In the genomic region with DNA sequence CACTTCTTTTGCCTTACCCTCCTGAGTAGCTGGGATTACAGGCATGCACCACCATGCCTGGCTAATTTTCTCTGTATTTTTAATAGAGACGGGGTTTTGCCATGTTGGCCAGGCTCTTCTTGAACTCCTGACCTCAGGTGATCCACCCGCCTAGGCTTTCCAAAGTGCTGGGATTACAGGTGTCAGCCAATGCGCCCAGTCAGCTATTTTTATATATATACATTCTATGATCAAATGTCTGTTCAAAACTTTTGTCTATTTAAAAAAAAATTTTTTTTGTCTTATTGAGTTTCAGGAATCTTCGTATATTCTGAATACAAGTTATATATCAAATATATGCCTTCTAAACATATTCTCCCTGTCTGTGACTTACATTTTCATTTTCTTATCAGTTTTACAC, we compare ENCODE assay signal across 7 cellular contexts. TPM values are rescaled to one million over a fixed set of nuclear protein-coding genes. Genes with fewer than 3 reads are reported as not detected.
DNase-seq lines count a peak whose midpoint lies in the region; ATAC-seq, FAIRE-seq and TF ChIP-seq lines count a peak whose summit lies in the region.
"Not testable (repeated sequence)": the region's sequence is repeated elsewhere in the genome, so short reads cannot be mapped to it uniquely, and the experiment has no call there.

No MANE protein-coding gene starts in this region.

- CTCF ChIA-PET in IMR-90 (lab: Yijun Ruan, JAX): not testable (repeated sequence)
- CTCF ChIA-PET in H1 (lab: Charles Lee; ENCODE audit: partially characterized antibody): interaction anchor here (0.6 kb wide), 1 partner anchor 38 kb away, joined by 3 read pairs; no protein-coding TSS in a partner anchor

- H3K4me1 ChIP-seq in DOHH2 (ENCODE audit: control insufficient read depth, low read length): peaks cover 98% of the 10 kb centered on the region
- not testable (repeated sequence) for H3K4me1 ChIP-seq in IMR-90 (ENCODE audit: control insufficient read depth, insufficient read depth, low read length); H1 (replicated peaks in 1 of 4; ENCODE audit: control insufficient read depth in 3 of 4, insufficient read depth in 4 of 4, low read length in 3 of 4)
- H3K4me1 ChIP-seq in OCI-LY1 (ENCODE audit: insufficient read depth, low read length, severe bottlenecking): peaks cover 83% of the 10 kb centered on the region

- intact Hi-C loops in IMR-90 (cut with micrococcal nuclease): not testable (repeated sequence)

- H2BK20ac ChIP-seq in IMR-90 (ENCODE audit: low read depth, low read length); H1 (ENCODE audit: low read length): not testable (repeated sequence)

- not testable (repeated sequence) for DNase-seq in IMR-90; H1 (ENCODE audit: low read depth in 1 of 2, low spot score in 2 of 2); frontal cortex (ENCODE audit: low spot score in 2 of 2)

- not testable (repeated sequence) for H3K56ac ChIP-seq in IMR-90 (ENCODE audit: extremely low read depth, insufficient read depth, low read length); H1 (replicated peaks; ENCODE audit: insufficient read length, low read depth, low read length)

- H3K9ac ChIP-seq in IMR-90 (ENCODE audit: low read depth, low read length); OCI-LY1 (ENCODE audit: low read length); H1 (replicated peaks in 1 of 4; ENCODE audit: extremely low read depth in 1 of 4, low read depth in 3 of 4, low read length in 3 of 4): not testable (repeated sequence)
- H3K9ac ChIP-seq in SU-DHL-6 (ENCODE audit: low read length): 0 out of 2 replicates have a peak overlapping the region, but pooled peaks have one; percentile 6

- H3K4me3 ChIP-seq in DOHH2 (ENCODE audit: low read length): peak overlapping the region; percentile 51
- not testable (repeated sequence) for H3K4me3 ChIP-seq in IMR-90 (ENCODE audit: insufficient read depth, low read depth, low read length); OCI-LY1 (ENCODE audit: low read depth, low read length, poor library complexity, severe bottlenecking); SU-DHL-6 (ENCODE audit: insufficient read depth, low read length, poor library complexity, severe bottlenecking); H1 (ENCODE audit: extremely low read depth in 1 of 4, insufficient read depth in 2 of 4, low read depth in 3 of 4, low read length in 4 of 4)

- not testable (repeated sequence) for H3K18ac ChIP-seq in IMR-90 (ENCODE audit: low read depth, low read length); H1 (ENCODE audit: extremely low read depth, low read length)

- H3K27ac ChIP-seq in DOHH2 (ENCODE audit: low read depth, low read length) (peak overlapping the region; percentile 97), OCI-LY1 (ENCODE audit: low read depth, low read length, poor library complexity, severe bottlenecking) (peak overlapping the region; percentile 91), SU-DHL-6 (ENCODE audit: low read depth, low read length) (peak overlapping the region; percentile 96)
- H3K27ac ChIP-seq in IMR-90 (ENCODE audit: insufficient read depth, low read length); H1 (ENCODE audit: low read depth, low read length): not testable (repeated sequence)

- H3K23me2 ChIP-seq in H1 (ENCODE audit: low read depth, low read length): not testable (repeated sequence)

- not testable (repeated sequence) for BruUV-seq in IMR-90 (replicated peaks; lab: Mats Ljungman, UMichigan)

- H2AK5ac ChIP-seq in IMR-90 (ENCODE audit: low read depth, low read length); H1 (ENCODE audit: low read depth, low read length): not testable (repeated sequence)

- POLR2A ChIA-PET in IMR-90 (lab: Charles Lee; ENCODE audit: unreplicated experiment): interaction anchor here (0.6 kb wide), 1 partner anchor 8 kb away, joined by 12 read pairs; no protein-coding TSS in a partner anchor
- POLR2A ChIA-PET in H1 (lab: Charles Lee; ENCODE audit: partially characterized antibody): not testable (repeated sequence)

- peak overlapping the region; percentile 92 for H3K4me2 ChIP-seq in DOHH2 (ENCODE audit: low read length)
- H3K4me2 ChIP-seq in IMR-90 (ENCODE audit: low read depth, low read length); OCI-LY1 (ENCODE audit: low read length); H1 (ENCODE audit: insufficient read depth in 1 of 2, low read depth in 2 of 2, low read length in 2 of 2): not testable (repeated sequence)
- H3K4me2 ChIP-seq in SU-DHL-6 (ENCODE audit: low read depth, low read length, poor library complexity, severe bottlenecking): peak overlapping the region; percentile 79

- not testable (repeated sequence) for H4K8ac ChIP-seq in IMR-90 (ENCODE audit: low read depth in 2 of 2, low read length in 2 of 2); H1 (ENCODE audit: extremely low read depth, insufficient read depth, low read length)

- not testable (repeated sequence) for H2BK15ac ChIP-seq in IMR-90 (ENCODE audit: low read depth, low read length); H1 (ENCODE audit: low read length)

- FAIRE-seq in A204.1 (lab: Jason Lieb, UNC): peak; percentile 68
- not testable (repeated sequence) for FAIRE-seq in H1 (lab: Jason Lieb, UNC)
- FAIRE-seq in frontal cortex (lab: Jason Lieb, UNC): peak; percentile 37

- in situ Hi-C loops in IMR-90 (cut with MboI; ENCODE audit: low sequenced_read_pairs): not testable (repeated sequence)

- not testable (repeated sequence) for H4K20me1 ChIP-seq in DOHH2 (ENCODE audit: control insufficient read depth, insufficient read depth, low read depth, low read length); IMR-90 (ENCODE audit: insufficient read depth, low read length); OCI-LY1 (ENCODE audit: insufficient read depth, low read length); SU-DHL-6 (ENCODE audit: low read depth, low read length); H1 (replicated peaks in 1 of 2; ENCODE audit: control insufficient read depth in 1 of 2, insufficient read depth in 2 of 2, low read length in 2 of 2)

- H2AK9ac ChIP-seq in IMR-90 (replicated peaks; ENCODE audit: low read depth, low read length, poor library complexity): not testable (repeated sequence)

- not testable (repeated sequence) for H3K9me3 ChIP-seq in DOHH2 (ENCODE audit: control insufficient read depth, insufficient read depth, low read length); IMR-90 (ENCODE audit: control insufficient read depth, insufficient read depth, low read length); OCI-LY1 (ENCODE audit: low read length); SU-DHL-6 (ENCODE audit: insufficient read depth, low read length); H1 (ENCODE audit: insufficient read depth in 2 of 2, low read depth in 1 of 2, low read length in 1 of 2)

- not testable (repeated sequence) for H2BK5ac ChIP-seq in IMR-90 (ENCODE audit: low read depth, low read length, poor library complexity, severe bottlenecking); H1 (ENCODE audit: low read depth, low read length)

- H3F3A ChIP-seq in DOHH2 (ENCODE audit: control insufficient read depth, insufficient read depth): peaks cover 87% of the 10 kb centered on the region
- not testable (repeated sequence) for H3F3A ChIP-seq in OCI-LY1 (ENCODE audit: insufficient read depth, low read length)
- peaks cover 96% of the 10 kb centered on the region for H3F3A ChIP-seq in SU-DHL-6 (ENCODE audit: insufficient read depth)

- not testable (repeated sequence) for TF ChIP-seq POLR2A in IMR-90 (IDR thresholded peaks at IDR 0.05; ENCODE audit: low read depth, low read length); H1 (IDR thresholded peaks at IDR 0.05; ENCODE audit: control extremely low read depth in 1 of 2, low read depth in 2 of 2, low read length in 2 of 2)

- not testable (repeated sequence) for TF ChIP-seq CTCF in DOHH2 (IDR thresholded peaks at IDR 0.05; ENCODE audit: low read depth, low read length, poor library complexity, severe bottlenecking); IMR-90 (conservative IDR thresholded peaks at IDR 0.05; ENCODE audit: low read depth, low read length); OCI-LY1 (IDR thresholded peaks at IDR 0.05; ENCODE audit: low read length); SU-DHL-6 (IDR thresholded peaks at IDR 0.05; ENCODE audit: insufficient read depth, low read length, poor library complexity, severe bottlenecking); H1 (IDR thresholded peaks at IDR 0.05; ENCODE audit: control extremely low read depth in 1 of 3, insufficient read depth in 1 of 3, low read depth in 1 of 3, low read length in 3 of 3)

- dilution Hi-C loops in IMR-90 (cut with HindIII; ENCODE audit: low sequenced_read_pairs, unreplicated experiment): not testable (repeated sequence)

- H2AFZ ChIP-seq in IMR-90 (replicated peaks; ENCODE audit: low read length, poor library complexity); OCI-LY1 (ENCODE audit: low read length); SU-DHL-6 (ENCODE audit: low read depth, low read length, severe bottlenecking); H1 (ENCODE audit: low read length): not testable (repeated sequence)

- H3K79me1 ChIP-seq in IMR-90 (ENCODE audit: low read depth in 1 of 2, low read length in 2 of 2): peaks cover 0 to 23% of the 10 kb centered on the region in 2 experiments
- H3K79me1 ChIP-seq in H1 (ENCODE audit: low read depth, low read length): not testable (repeated sequence)

- not testable (repeated sequence) for H3K23ac ChIP-seq in IMR-90 (ENCODE audit: low read depth, low read length); H1 (ENCODE audit: insufficient read length)

- H2BK120ac ChIP-seq in IMR-90 (ENCODE audit: low read depth, low read length); H1 (replicated peaks; ENCODE audit: low read depth, low read length): not testable (repeated sequence)

- ATAC-seq in IMR-90 (ENCODE audit: low read depth): not testable (repeated sequence)

- H3K27me3 ChIP-seq in DOHH2 (ENCODE audit: control insufficient read depth, low read length); IMR-90 (ENCODE audit: control insufficient read depth, insufficient read depth, low read length); OCI-LY1 (ENCODE audit: insufficient read depth, low read length); SU-DHL-6 (ENCODE audit: low read length); H1 (replicated peaks in 1 of 4; ENCODE audit: control insufficient read depth in 3 of 4, extremely low read depth in 1 of 4, insufficient read depth in 3 of 4, low read length in 3 of 4): not testable (repeated sequence)

- H3K4ac ChIP-seq in IMR-90 (ENCODE audit: low read depth, low read length); H1 (replicated peaks; ENCODE audit: insufficient read length, low read depth, low read length): not testable (repeated sequence)

- not testable (repeated sequence) for H3K9me1 ChIP-seq in IMR-90 (ENCODE audit: insufficient read depth, low read length)

- not testable (repeated sequence) for H4K5ac ChIP-seq in IMR-90 (ENCODE audit: low read depth, low read length); H1 (ENCODE audit: insufficient read length, low read depth, low read length)

- WGBS in IMR-90 (ENCODE audit: extremely low coverage in 2 of 2, insufficient read length in 1 of 2), 2 experiments: no CpG with 5 or more reads among the region's 4 CpGs
- 86% methylated on average over 4 of the region's 4 CpGs; no CpG with 5 or more reads in 1 of the 2 experiments for WGBS in H1 (ENCODE audit: extremely low coverage in 1 of 2, insufficient coverage in 1 of 2, insufficient read length in 1 of 2, insufficient replicate concordance in 2 of 2, low coverage in 1 of 2, low lambda C conversion rate in 2 of 2, missing lambda C conversion rate in 1 of 2), 2 experiments

- not testable (repeated sequence) for H3K9me2 ChIP-seq in DOHH2 (replicated peaks; ENCODE audit: control insufficient read depth, low read length); OCI-LY1 (ENCODE audit: low read depth, low read length); SU-DHL-6 (replicated peaks; ENCODE audit: insufficient read depth, low read length)

- not testable (repeated sequence) for TF ChIP-seq EP300 in H1 (IDR thresholded peaks at IDR 0.05; ENCODE audit: borderline replicate concordance in 1 of 2, low read depth in 2 of 2, low read length in 2 of 2)

- H3K79me2 ChIP-seq in DOHH2 (ENCODE audit: control insufficient read depth, low read length): peaks cover 83% of the 10 kb centered on the region
- H3K79me2 ChIP-seq in OCI-LY1 (ENCODE audit: insufficient read depth, low read length); H1 (ENCODE audit: control insufficient read depth in 1 of 2, insufficient read depth in 2 of 2, low read length in 2 of 2): not testable (repeated sequence)
- H3K79me2 ChIP-seq in SU-DHL-6 (ENCODE audit: insufficient read depth, low read length): peaks cover 62% of the 10 kb centered on the region

- H3K36me3 ChIP-seq in DOHH2 (ENCODE audit: control insufficient read depth, low read length): peaks cover 53% of the 10 kb centered on the region
- H3K36me3 ChIP-seq in IMR-90 (ENCODE audit: control insufficient read depth, insufficient read depth, low read length); H1 (ENCODE audit: control insufficient read depth in 2 of 4, insufficient read depth in 4 of 4, low read length in 3 of 4): not testable (repeated sequence)
- peaks cover 23% of the 10 kb centered on the region for H3K36me3 ChIP-seq in OCI-LY1 (ENCODE audit: insufficient read depth, low read length)
- H3K36me3 ChIP-seq in SU-DHL-6 (ENCODE audit: low read length): peaks cover 18% of the 10 kb centered on the region

- H2BK12ac ChIP-seq in H1 (ENCODE audit: low read depth, low read length): not testable (repeated sequence)

- not testable (repeated sequence) for H4K91ac ChIP-seq in IMR-90 (ENCODE audit: insufficient read depth, low read depth, low read length); H1 (replicated peaks; ENCODE audit: insufficient read length, low read length)

- TF ChIP-seq RAD21 in IMR-90 (IDR thresholded peaks at IDR 0.05; ENCODE audit: low read length); H1 (IDR thresholded peaks at IDR 0.05 in 1 of 2, conservative IDR thresholded peaks at IDR 0.05 in 1 of 2; ENCODE audit: low read depth in 2 of 2, low read length in 2 of 2): not testable (repeated sequence)

- H3K14ac ChIP-seq in IMR-90 (replicated peaks; ENCODE audit: low read depth, low read length); H1 (ENCODE audit: insufficient read length): not testable (repeated sequence)

RNA-seq across cellular contexts. Expression of gene MAST2, which starts 34.9 kb away (rescaled TPM):
- total RNA-seq in IMR-90 (2012; rRNA removed) (12.5 and 14.2 TPM in 2 replicates), frontal cortex (45.2 TPM)
- polyA plus RNA-seq in IMR-90 (2012; rRNA removed) (41.0 and 44.0 TPM in 2 replicates), H1 (2011; rRNA removed) (20.5 and 23.3 TPM in 2 replicates)
- polyA plus RNA-seq in IMR-90 (2012; cell fraction: cytosol; rRNA removed): 14.5 and 18.4 TPM in 2 replicates
- 287 and 303 TPM in 2 replicates for polyA plus RNA-seq in IMR-90 (2012; cell fraction: nucleus; rRNA removed; ENCODE audit: low replicate concordance)
- 35.4 and 36.9 TPM in 2 replicates for total RNA-seq in H1 (2021; fragmentation: NEBNext Ultra II Directional; extraction: Animal tissue kit (Norgen Biotek cat#: 25700))
- polyA plus RNA-seq in H1 (2011; cell fraction: cytosol; rRNA removed): 21.4 TPM
- polyA plus RNA-seq in H1 (2011; cell fraction: nucleus; rRNA removed): 69.9 TPM
- polyA plus RNA-seq in H1 (2012, experiment 1 of 2): 20.0 to 29.7 TPM (median 28.7 TPM) in 4 replicates
- polyA plus RNA-seq in H1 (2012, experiment 2 of 2): 21.6 TPM
- polyA plus RNA-seq in H1 (2013, experiment 1 of 2): 15.1 TPM
- 15.5 TPM for polyA plus RNA-seq in H1 (2013, experiment 2 of 2)
- 50.4 and 56.1 TPM in 2 replicates for polyA minus RNA-seq in H1 (2011; rRNA and poly(A)+ RNA removed)
- 31.9 TPM for polyA minus RNA-seq in H1 (2011; cell fraction: cytosol; rRNA and poly(A)+ RNA removed)
- 67.3 TPM for polyA minus RNA-seq in H1 (2011; cell fraction: nucleus; rRNA and poly(A)+ RNA removed)
